In genomic region chr5:132410451-132411381, GRCh38 we compare ENCODE assay signal across 1 cellular context.
TF ChIP-seq lines count a peak whose summit lies in the region.

No MANE protein-coding gene starts in this region.

TF ChIP-seq in GM12878, 131 proteins besides CTCF, POLR2A, EP300 and RAD21 (continued from another document and continues in another):
- no peak for TF ChIP-seq PRDM15 (CRISPR knock-in tag; IDR thresholded peaks at IDR 0.05)
- no peak for TF ChIP-seq ZNF274 (IDR thresholded peaks at IDR 0.05; ENCODE audit: insufficient read depth, insufficient read length)
- TF ChIP-seq ASH2L (IDR thresholded peaks at IDR 0.05; ENCODE audit: borderline replicate concordance, low read depth) = peak; percentile 99
- peak; percentile 72 for TF ChIP-seq PKNOX1 (IDR thresholded peaks at IDR 0.05)
- no peak for TF ChIP-seq NR2C2 (IDR thresholded peaks at IDR 0.05; ENCODE audit: borderline replicate concordance, control insufficient read depth, insufficient read length, low read depth)
- TF ChIP-seq ZNF687 (IDR thresholded peaks at IDR 0.05) = peak; percentile 84
- peak; percentile 54; the same call in 1 of the 2 replicates for TF ChIP-seq ZSCAN29 (IDR thresholded peaks at IDR 0.05)
- TF ChIP-seq ZNF207 (IDR thresholded peaks at IDR 0.05; ENCODE audit: borderline replicate concordance) = peak; percentile 83
- TF ChIP-seq ZBED1 (IDR thresholded peaks at IDR 0.05; ENCODE audit: borderline replicate concordance) = no peak
- no peak for TF ChIP-seq SKIL (IDR thresholded peaks at IDR 0.05; ENCODE audit: low read depth, poor library complexity, severe bottlenecking)
- TF ChIP-seq IRF4 (IDR thresholded peaks at IDR 0.05; ENCODE audit: low read depth, low read length) = no peak; the same call in 1 of the 2 replicates
- no peak for TF ChIP-seq PAX5 (IDR thresholded peaks at IDR 0.05; ENCODE audit: borderline replicate concordance, low read depth, low read length)
- TF ChIP-seq CHD2 (IDR thresholded peaks at IDR 0.05; ENCODE audit: borderline replicate concordance, low read depth, low read length) = peak; percentile 82
- no peak for TF ChIP-seq PBX3 (IDR thresholded peaks at IDR 0.05; ENCODE audit: insufficient replicate concordance, low read depth, low read length)
- TF ChIP-seq BCL3 (IDR thresholded peaks at IDR 0.05; ENCODE audit: borderline replicate concordance, insufficient read depth, low read depth, low read length, poor library complexity, severe bottlenecking) = peak; percentile 40
- TF ChIP-seq GABPA (IDR thresholded peaks at IDR 0.05; ENCODE audit: low read depth) = no peak
- no peak; a peak in 1 of 3 replicates for TF ChIP-seq EGR1 (IDR thresholded peaks at IDR 0.05; ENCODE audit: borderline replicate concordance in 1 of 2, low read depth in 2 of 2, low read length in 2 of 2)
- peak; percentile 86 for TF ChIP-seq TCF12 (IDR thresholded peaks at IDR 0.05; ENCODE audit: low read depth, low read length)
- TF ChIP-seq BCLAF1 (IDR thresholded peaks at IDR 0.05) = no peak
- no peak for TF ChIP-seq SUPT20H (IDR thresholded peaks at IDR 0.05; ENCODE audit: borderline replicate concordance, control insufficient read depth, low read depth, low read length)
- no peak for TF ChIP-seq IKZF2 (IDR thresholded peaks at IDR 0.05)
- no peak for TF ChIP-seq CBX3 (IDR thresholded peaks at IDR 0.05; ENCODE audit: borderline replicate concordance, low read depth)
- TF ChIP-seq KDM1A (IDR thresholded peaks at IDR 0.05; ENCODE audit: borderline replicate concordance) = no peak
- no peak for TF ChIP-seq ZNF622 (IDR thresholded peaks at IDR 0.05)
- TF ChIP-seq CHD1 (IDR thresholded peaks at IDR 0.05; ENCODE audit: low read depth, low read length) = no peak; the same call in 1 of the 2 replicates
- peak; percentile 65 for TF ChIP-seq KLF5 (IDR thresholded peaks at IDR 0.05; ENCODE audit: partially characterized antibody)
- TF ChIP-seq RELB (IDR thresholded peaks at IDR 0.05; ENCODE audit: low read depth) = no peak
- peak; percentile 72 for TF ChIP-seq ZNF217 (IDR thresholded peaks at IDR 0.05)
- 0 out of 2 replicates have a peak, but pooled peaks have one; percentile 15 for TF ChIP-seq STAT1 (conservative IDR thresholded peaks at IDR 0.05)
- no peak for TF ChIP-seq NFXL1 (IDR thresholded peaks at IDR 0.05; ENCODE audit: borderline replicate concordance)
- TF ChIP-seq SREBF2 (IDR thresholded peaks at IDR 0.05; ENCODE audit: low read length) = no peak
- no peak for TF ChIP-seq SREBF1 (IDR thresholded peaks at IDR 0.05; ENCODE audit: low read length)
- TF ChIP-seq REST (IDR thresholded peaks at IDR 0.05; ENCODE audit: low read depth, low read length) = no peak
- TF ChIP-seq TAF1 (IDR thresholded peaks at IDR 0.05; ENCODE audit: borderline replicate concordance, low read depth, low read length) = peak; percentile 64; the same call in 1 of the 2 replicates
- no peak for TF ChIP-seq MYB (IDR thresholded peaks at IDR 0.05; ENCODE audit: borderline replicate concordance, low read depth, low read length)
- TF ChIP-seq MTA3 (IDR thresholded peaks at IDR 0.05; ENCODE audit: borderline replicate concordance, low read length) = no peak
- TF ChIP-seq RUNX3 (IDR thresholded peaks at IDR 0.05; ENCODE audit: low read length) = peak; percentile 57
